Comparison of ENCODE assay signal across 31 cellular contexts in genomic region chr11:112260490-112260889, GRCh38. TPM values are rescaled to one million over a fixed set of nuclear protein-coding genes. Genes with fewer than 3 reads are reported as not detected.
"Had no signal": no experiment of that assay in that cellular context is flagged by ENCODE, and none has a peak within 500 bp of the region (broad histone marks: within the 10 kb centered on the region; RNA-seq: fewer than 3 reads in every experiment).

TSS of gene PLET1 (minus strand) at chr11:112260860. CDS start at chr11:112260589, 271 bp downstream.

- H3K27ac Mint-ChIP-seq: activated CD4-positive, alpha-beta memory T cell treated with anti-CD3 and anti-CD28 coated beads, Interleukin-2, amount 10 ng/mL, durations not matched to agents 7 days and 5 days; activated naive CD4-positive, alpha-beta T cell treated with anti-CD3 and anti-CD28 coated beads, Interleukin-2, amount 50 U/mL, for 24 hours; activated naive CD8-positive, alpha-beta T cell treated with anti-CD3 and anti-CD28 coated beads, Interleukin-2, amount 10 ng/mL, durations not matched to agents 7 days and 5 days; activated T-helper 2 cell treated with anti-CD3 and anti-CD28 coated beads, Interferon-gamma antibody, Interleukin-2, Interleukin-4, amounts not matched to agents 10 μg/mL and 5 μg/mL and 100 μg/mL, durations not matched to agents 14 hours and 24 hours and 36 hours; T-helper 1 cell treated with Interleukin-12 subunit alpha and Interleukin-12 subunit beta and Interleukin-4 antibody, amounts not matched to agents 30 μg/mL and 1 μg/mL, for 36 hours had no signal

- H3K27me3 ChIP-seq: ascending aorta, Peyer's patch, SJSA1 had no signal

- H3K9me3 ChIP-seq: ascending aorta, Peyer's patch, SJSA1, SK-N-SH had no signal

- H3K27me3 Mint-ChIP-seq: activated CD4-positive, alpha-beta memory T cell treated with anti-CD3 and anti-CD28 coated beads, Interleukin-2, amount 10 ng/mL, durations not matched to agents 7 days and 5 days; activated naive CD4-positive, alpha-beta T cell treated with anti-CD3 and anti-CD28 coated beads, Interleukin-2, amount 50 U/mL, for 24 hours had no signal

- H3K36me3 Mint-ChIP-seq: activated naive CD8-positive, alpha-beta T cell treated with anti-CD3 and anti-CD28 coated beads, Interleukin-2, amount 10 ng/mL, durations not matched to agents 7 days and 5 days had no signal

- H3K4me1 Mint-ChIP-seq: activated CD4-positive, alpha-beta memory T cell treated with anti-CD3 and anti-CD28 coated beads, Interleukin-2, amount 10 ng/mL, durations not matched to agents 7 days and 5 days; activated naive CD4-positive, alpha-beta T cell treated with anti-CD3 and anti-CD28 coated beads, Interleukin-2, amount 50 U/mL, for 24 hours; activated naive CD8-positive, alpha-beta T cell treated with anti-CD3 and anti-CD28 coated beads, Interleukin-2, amount 10 ng/mL, durations not matched to agents 7 days and 5 days had no signal

- H3K4me3 ChIP-seq: ascending aorta, Peyer's patch, SJSA1 had no signal

- DNase-seq: activated CD4-positive, alpha-beta memory T cell treated with anti-CD3 and anti-CD28 coated beads, Interleukin-2, amount 10 ng/mL, durations not matched to agents 7 days and 5 days; activated CD4-positive, alpha-beta T cell treated with anti-CD3 and anti-CD28 coated beads for 1 hour; activated CD4-positive, alpha-beta T cell treated with anti-CD3 and anti-CD28 coated beads for 48 hours; activated CD4-positive, CD25-positive, alpha-beta regulatory T cell; activated gamma-delta T cell; activated naive CD4-positive, alpha-beta T cell treated with Interleukin-2 at 50 U/mL for 16 hours; activated naive CD8-positive, alpha-beta T cell treated with anti-CD3 and anti-CD28 coated beads, Interleukin-2, amount 10 ng/mL, durations not matched to agents 7 days and 5 days; activated T-cell treated with anti-CD3 and anti-CD28 coated beads, Interleukin-2, amount 50 U/mL, for 1 hour; amygdala; NCI-H1105; NCI-H1436; NCI-H1694; NCI-H1930; NCI-H2081 treated with DMSO at 0.1 percent for 48 hours; NCI-H226; NCI-H524 treated with DMSO at 0.1 percent for 48 hours; Peyer's patch; RPMI8226; SHP77 treated with DMSO at 0.1 percent for 48 hours; SK-N-SH; WERI-Rb-1 had no signal

- H3K36me3 ChIP-seq: ascending aorta, Peyer's patch, SJSA1, WERI-Rb-1 had no signal

- H3K4me3 Mint-ChIP-seq: activated CD4-positive, alpha-beta memory T cell treated with anti-CD3 and anti-CD28 coated beads, Interleukin-2, amount 10 ng/mL, durations not matched to agents 7 days and 5 days; activated naive CD4-positive, alpha-beta T cell treated with anti-CD3 and anti-CD28 coated beads, Interleukin-2, amount 50 U/mL, for 24 hours; activated naive CD8-positive, alpha-beta T cell treated with anti-CD3 and anti-CD28 coated beads, Interleukin-2, amount 10 ng/mL, durations not matched to agents 7 days and 5 days; T-helper 1 cell treated with Interleukin-12 subunit alpha and Interleukin-12 subunit beta and Interleukin-4 antibody, amounts not matched to agents 30 μg/mL and 1 μg/mL, for 36 hours had no signal

- H3K9me3 Mint-ChIP-seq: activated CD4-positive, alpha-beta memory T cell treated with anti-CD3 and anti-CD28 coated beads, Interleukin-2, amount 10 ng/mL, durations not matched to agents 7 days and 5 days; activated naive CD4-positive, alpha-beta T cell treated with anti-CD3 and anti-CD28 coated beads, Interleukin-2, amount 50 U/mL, for 24 hours; activated naive CD8-positive, alpha-beta T cell treated with anti-CD3 and anti-CD28 coated beads, Interleukin-2, amount 10 ng/mL, durations not matched to agents 7 days and 5 days; activated T-helper 2 cell treated with anti-CD3 and anti-CD28 coated beads, Interferon-gamma antibody, Interleukin-2, Interleukin-4, amounts not matched to agents 10 μg/mL and 5 μg/mL and 100 μg/mL, durations not matched to agents 14 hours and 24 hours and 36 hours; T-helper 1 cell treated with Interleukin-12 subunit alpha and Interleukin-12 subunit beta and Interleukin-4 antibody, amounts not matched to agents 30 μg/mL and 1 μg/mL, for 36 hours had no signal

RNA-seq across cellular contexts. Expression of gene PLET1, which starts in this region (rescaled TPM):
- total RNA-seq: activated CD4-positive, alpha-beta memory T cell treated with anti-CD3 and anti-CD28 coated beads, Interleukin-2, amount 10 ng/mL, durations not matched to agents 7 days and 5 days; activated CD8-positive, alpha-beta memory T cell treated with anti-CD3 and anti-CD28 coated beads for 36 hours; activated naive CD8-positive, alpha-beta T cell treated with anti-CD3 and anti-CD28 coated beads, Interleukin-2, amount 10 ng/mL, durations not matched to agents 7 days and 5 days; activated T-helper 2 cell treated with anti-CD3 and anti-CD28 coated beads, Interferon-gamma antibody, Interleukin-2, Interleukin-4, amounts not matched to agents 10 μg/mL and 5 μg/mL and 100 μg/mL, durations not matched to agents 14 hours and 24 hours and 36 hours; ascending aorta; cardiac septum; LHCN-M2; NCI-H460; Peyer's patch; SJSA1 had no signal
- polyA plus RNA-seq: adipose tissue, SK-N-SH had no signal
